Comparison of ENCODE assay signal across 9 cellular contexts in the genomic region with DNA sequence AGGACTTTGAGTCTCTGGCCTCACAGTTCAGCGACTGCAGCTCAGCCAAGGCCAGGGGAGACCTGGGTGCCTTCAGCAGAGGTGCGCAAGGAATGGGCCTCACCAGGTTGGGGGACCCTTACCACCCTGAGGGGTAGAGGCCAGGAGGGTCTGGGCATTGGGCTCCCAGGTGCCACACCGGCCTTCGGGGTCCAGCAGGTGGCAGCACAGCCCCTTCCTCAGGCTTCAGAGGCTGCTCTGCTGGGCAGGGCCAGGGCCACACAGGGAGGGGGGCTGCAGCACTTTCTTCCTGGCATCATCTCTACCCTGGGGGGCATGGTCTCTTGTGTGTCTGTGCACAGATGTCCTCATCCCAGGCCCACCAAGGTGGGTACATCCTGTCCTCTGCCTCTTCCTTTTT. TPM values are rescaled to one million over a fixed set of nuclear protein-coding genes. Genes with fewer than 3 reads are reported as not detected.
DNase-seq lines count a peak whose midpoint lies in the region; ATAC-seq and TF ChIP-seq lines count a peak whose summit lies in the region.
"Had no signal": no experiment of that assay in that cellular context is flagged by ENCODE, and none has a peak within 500 bp of the region (broad histone marks: within the 10 kb centered on the region; RNA-seq: fewer than 3 reads in every experiment).

No MANE protein-coding gene starts in this region.

- H3K27me3 Mint-ChIP-seq in stimulated activated naive B cell treated with anti-CD40 and anti-IgM and Interleukin-4, amounts not matched to agents 10 μg/mL and 1 μg/mL and 100 μg/mL, for 72 hours = no peaks in the 10 kb centered on the region

- H3K27ac Mint-ChIP-seq in stimulated activated naive B cell treated with anti-CD40 and anti-IgM and Interleukin-4, amounts not matched to agents 10 μg/mL and 1 μg/mL and 100 μg/mL, for 72 hours = peak overlapping the region; percentile 39

- H3K9me3 Mint-ChIP-seq in stimulated activated naive B cell treated with anti-CD40 and anti-IgM and Interleukin-4, amounts not matched to agents 10 μg/mL and 1 μg/mL and 100 μg/mL, for 72 hours = peaks cover 0 to 4% of the 10 kb centered on the region in 2 donors

- H3K4me1 Mint-ChIP-seq in stimulated activated naive B cell treated with anti-CD40 and anti-IgM and Interleukin-4, amounts not matched to agents 10 μg/mL and 1 μg/mL and 100 μg/mL, for 72 hours = peaks cover 0 to 6% of the 10 kb centered on the region in 2 donors

- no peak overlapping the region for H3K4me3 ChIP-seq in WI38 (ENCODE audit: low read depth, low read length)
- no peak overlapping the region for H3K4me3 ChIP-seq in epithelial cell of proximal tubule (ENCODE audit: low read depth, low read length)

- ATAC-seq in stimulated activated naive B cell treated with anti-CD40 and anti-IgM and Interleukin-4, amounts not matched to agents 10 μg/mL and 1 μg/mL and 100 μg/mL, for 72 hours (replicated peaks) = peak in 1 of 2 donors; percentile 39
- ATAC-seq in GM19023 (IDR thresholded peaks at IDR 0.05; ENCODE audit: unreplicated experiment) = no peak
- ATAC-seq in GM18907 (IDR thresholded peaks at IDR 0.05; ENCODE audit: unreplicated experiment) = no peak

- peaks cover 34 to 56% of the 10 kb centered on the region in 2 donors for H3K36me3 Mint-ChIP-seq in stimulated activated naive B cell treated with anti-CD40 and anti-IgM and Interleukin-4, amounts not matched to agents 10 μg/mL and 1 μg/mL and 100 μg/mL, for 72 hours

- TF ChIP-seq CTCF in WI38 (IDR thresholded peaks at IDR 0.05; ENCODE audit: low read depth, low read length) (0 out of 2 replicates have a peak, but pooled peaks have one; percentile 15), epithelial cell of proximal tubule (conservative IDR thresholded peaks at IDR 0.05; ENCODE audit: low read depth, low read length) (peak; percentile 63)

- H3K4me3 Mint-ChIP-seq in stimulated activated naive B cell treated with anti-CD40 and anti-IgM and Interleukin-4, amounts not matched to agents 10 μg/mL and 1 μg/mL and 100 μg/mL, for 72 hours = no peak overlapping the region

- DNase-seq in activated T-cell treated with anti-CD3 and anti-CD28 coated beads, Interleukin-2, amount 50 U/mL, for 1 hour = peak; percentile 63
- DNase-seq in activated T-cell treated with anti-CD3 and anti-CD28 coated beads for 4 hours = no peak
- no peak for DNase-seq in epithelial cell of proximal tubule (ENCODE audit: low read depth)
- DNase-seq in stimulated activated naive B cell treated with anti-CD40 and anti-IgM and Interleukin-4, amounts not matched to agents 10 μg/mL and 1 μg/mL and 100 μg/mL, for 72 hours = no peak
- no peak for DNase-seq in NCI-H1930 (lab: John Stamatoyannopoulos, UW)
- DNase-seq: right cardiac atrium had no signal

RNA-seq across cellular contexts. Expression of gene PIN1, which starts 12.9 kb away (rescaled TPM):
- total RNA-seq in epithelial cell of proximal tubule = 114 and 195 TPM in 2 replicates

RNA-seq across cellular contexts. Expression of gene UBL5, which starts 20.3 kb away (rescaled TPM):
- 534 and 748 TPM in 2 replicates for total RNA-seq in epithelial cell of proximal tubule

RNA-seq across cellular contexts. Expression of gene FBXL12, which starts 29.2 kb away (rescaled TPM):
- 23.9 and 26.7 TPM in 2 replicates for total RNA-seq in epithelial cell of proximal tubule
